Comparison of ENCODE assay signal across 24 cellular contexts in genomic region chr5:136043551-136043950, GRCh38. TPM values are rescaled to one million over a fixed set of nuclear protein-coding genes. Genes with fewer than 3 reads are reported as not detected.
DNase-seq lines count a peak whose midpoint lies in the region; ATAC-seq and TF ChIP-seq lines count a peak whose summit lies in the region.
"Had no signal": no experiment of that assay in that cellular context is flagged by ENCODE, and none has a peak within 500 bp of the region (broad histone marks: within the 10 kb centered on the region; RNA-seq: fewer than 3 reads in every experiment).

No MANE protein-coding gene starts in this region.

- H2AFZ ChIP-seq in OCI-LY7 (ENCODE audit: low read length) (no peak overlapping the region), neural cell (ENCODE audit: low read depth, low read length) (no peak overlapping the region)

- H3K27ac ChIP-seq in BLaER1 (no peak overlapping the region), OCI-LY7 (ENCODE audit: low read depth, low read length, poor library complexity, severe bottlenecking) (no peak overlapping the region), neural cell (ENCODE audit: low read length) (peak overlapping the region; percentile 85)
- H3K27ac ChIP-seq: C4-2B, esophagus muscularis mucosa, lower lobe of right lung, psoas muscle had no signal

- TF ChIP-seq CTCF in OCI-LY7 (conservative IDR thresholded peaks at IDR 0.05; ENCODE audit: low read length) (no peak), fibroblast of pulmonary artery (IDR thresholded peaks at IDR 0.05; ENCODE audit: low read length, missing control alignments) (no peak), neural cell (IDR thresholded peaks at IDR 0.05; ENCODE audit: poor library complexity, severe bottlenecking) (no peak), lower leg skin (IDR thresholded peaks at IDR 0.05) (no peak)

- POLR2A ChIA-PET in OCI-LY7 (lab: Charles Lee): interaction anchor here (1.1 to 2.0 kb wide), 3 partner anchors 9 to 33 kb away, joined by 3 to 11 read pairs (median 6); no protein-coding TSS in a partner anchor

- H3K79me2 ChIP-seq in OCI-LY7 (ENCODE audit: insufficient read depth, low read depth, low read length) (no peaks in the 10 kb centered on the region), neural cell (replicated peaks; ENCODE audit: insufficient read depth, low read length) (no peaks in the 10 kb centered on the region)

- DNase-seq in OCI-LY7 (ENCODE audit: low spot score) (no peak), fibroblast of pulmonary artery (ENCODE audit: low read depth) (peak; percentile 64), kidney glomerular epithelial cell (lab: John Stamatoyannopoulos, UW) (no peak), lower leg skin (ENCODE audit: low spot score in 2 of 2) (no peak)
- no peak for DNase-seq in stimulated activated CD4-positive, alpha-beta T cell treated with anti-CD3 and anti-CD28 coated beads, Interleukin-4, amount 100 ng/mL, for 4 hours
- DNase-seq: ACHN; activated B cell treated with CpG ODN at 0.5 μM for 24 hours; activated CD4-positive, alpha-beta T cell treated with anti-CD3 and anti-CD28 coated beads, Interleukin-2, amount 50 U/mL, for 48 hours; activated naive CD8-positive, alpha-beta T cell treated with anti-CD3 and anti-CD28 coated beads for 36 hours; cerebellar nuclear complex; effector CD4-positive, alpha-beta T cell; lower lobe of right lung; NCI-H1092 treated with DMSO at 0.1 percent for 48 hours; NCI-H187 treated with DMSO at 0.1 percent for 48 hours; psoas muscle; stimulated activated CD4-positive, alpha-beta T cell treated with anti-CD3 and anti-CD28 coated beads, Interleukin-2, amount 100 ng/mL, for 24 hours had no signal

- H4K20me1 ChIP-seq in BLaER1 (no peaks in the 10 kb centered on the region), OCI-LY7 (ENCODE audit: insufficient read depth, low read length) (no peaks in the 10 kb centered on the region), neural cell (ENCODE audit: insufficient read depth) (no peaks in the 10 kb centered on the region)

- H3K27me3 ChIP-seq in BLaER1: no peaks in the 10 kb centered on the region
- H3K27me3 ChIP-seq in neural cell (ENCODE audit: insufficient read depth, low read depth, low read length): no peaks in the 10 kb centered on the region
- H3K27me3 ChIP-seq: esophagus muscularis mucosa had no signal

- no peak overlapping the region for H3K4me3 ChIP-seq in BLaER1
- no peak overlapping the region for H3K4me3 ChIP-seq in OCI-LY7 (ENCODE audit: low read depth, low read length, poor library complexity, severe bottlenecking)
- H3K4me3 ChIP-seq in fibroblast of pulmonary artery (replicated peaks; ENCODE audit: low read depth, low read length): no peak overlapping the region
- H3K4me3 ChIP-seq in neural cell (ENCODE audit: low read length): no peak overlapping the region
- H3K4me3 ChIP-seq in lower leg skin (ENCODE audit: low read depth, poor library complexity, severe bottlenecking): no peak overlapping the region
- H3K4me3 ChIP-seq: esophagus muscularis mucosa, GM12878, lower lobe of right lung, psoas muscle had no signal

- TF ChIP-seq POLR2A in lower leg skin (IDR thresholded peaks at IDR 0.05): no peak

- H3K9me2 ChIP-seq in OCI-LY7 (ENCODE audit: insufficient read depth, low read length) (no peaks in the 10 kb centered on the region), neural cell (ENCODE audit: insufficient read depth, low read length) (no peaks in the 10 kb centered on the region)

- H3K36me3 ChIP-seq in BLaER1 (no peaks in the 10 kb centered on the region), OCI-LY7 (ENCODE audit: insufficient read depth, low read length) (peaks cover 2% of the 10 kb centered on the region; the same call in 1 of the 2 replicates), neural cell (ENCODE audit: insufficient read depth, low read length) (no peaks in the 10 kb centered on the region)

- H3F3A ChIP-seq in neural cell (ENCODE audit: insufficient read depth, low read length, poor library complexity, severe bottlenecking): no peaks in the 10 kb centered on the region

- no peak for TF ChIP-seq RAD21 in neural cell (conservative IDR thresholded peaks at IDR 0.05)

- intact Hi-C loops in OCI-LY7 (cut with micrococcal nuclease; ENCODE audit: unreplicated experiment): no loop called here
- intact Hi-C loops in lower leg skin (cut with DNase I; ENCODE audit: low total_unique reads): no loop called here

- WGBS in lower leg skin, 2 donors: 80 to 87% methylated on average over 2 of the region's 2 CpGs

- no peak overlapping the region for H3K9ac ChIP-seq in BLaER1
- H3K9ac ChIP-seq in neural cell (ENCODE audit: low read length): no peak overlapping the region

- H3K9me3 ChIP-seq in BLaER1 (peaks cover 8% of the 10 kb centered on the region), OCI-LY7 (ENCODE audit: low read length) (0 out of 2 replicates have a peak, but pooled peaks cover 5% of the 10 kb centered on the region), neural cell (ENCODE audit: low read length) (no peaks in the 10 kb centered on the region)
- H3K9me3 ChIP-seq: esophagus muscularis mucosa, lower lobe of right lung had no signal

- no TSS peak for BruUV-seq in OCI-LY7 (replicated peaks; lab: Mats Ljungman, UMichigan)

- H3K4me1 ChIP-seq in BLaER1: peaks cover 69% of the 10 kb centered on the region
- peaks cover 33% of the 10 kb centered on the region for H3K4me1 ChIP-seq in OCI-LY7 (ENCODE audit: insufficient read depth, low read length, poor library complexity, severe bottlenecking)

- ATAC-seq in GM21515 (IDR thresholded peaks at IDR 0.05; ENCODE audit: unreplicated experiment): no peak
- ATAC-seq: HCT116; lower lobe of right lung; psoas muscle; stimulated activated memory B cell treated with anti-CD40 and anti-IgM and Interleukin-4, amounts not matched to agents 10 μg/mL and 1 μg/mL and 100 μg/mL, for 72 hours had no signal

- H3K4me2 ChIP-seq in BLaER1: peak overlapping the region; percentile 67
- peak overlapping the region; percentile 55; the same call in 1 of the 2 replicates for H3K4me2 ChIP-seq in OCI-LY7 (ENCODE audit: low read length)
- no peak overlapping the region for H3K4me2 ChIP-seq in neural cell (ENCODE audit: low read length)

- TF ChIP-seq EP300 in neural cell (conservative IDR thresholded peaks at IDR 0.05; ENCODE audit: poor library complexity, severe bottlenecking): no peak

- CTCF ChIA-PET in OCI-LY7 (lab: Charles Lee; ENCODE audit: unreplicated experiment): no interaction called here

TF ChIP-seq in neural cell, 6 proteins besides CTCF, POLR2A, EP300 and RAD21:
- TF ChIP-seq REST (IDR thresholded peaks at IDR 0.05; ENCODE audit: borderline replicate concordance): no peak
TF ChIP-seq in neural cell: peak in this region for 0.

RNA-seq across cellular contexts. Expression of gene TGFBI, which starts 14.8 kb away (rescaled TPM):
- not detected in 2 replicates for total RNA-seq in OCI-LY7 (2014; rRNA removed; shearing (Covaris generic))
- total RNA-seq in OCI-LY7 (2022): not detected in 2 replicates
- polyA plus RNA-seq in neural cell: 0.71 and 0.90 TPM in 2 replicates
- 0.46 and 0.73 TPM in 2 replicates for polyA minus RNA-seq in neural cell
- 100 to 1,000 TPM; 312 to 829 (median 484) TPM for total RNA-seq in lower leg skin
- total RNA-seq: activated naive CD8-positive, alpha-beta T cell treated with anti-CD3 and anti-CD28 coated beads for 36 hours had no signal

Comparison
In these comparisons a context has a peak if more than half of its experiments do, and no peak if none do; other contexts are left out.
1. RNA of gene TGFBI, which starts 14.8 kb away (total RNA-seq): 312 to 829 TPM in lower leg skin; not detected in OCI-LY7; every median in the first group is over 100 times any median in the second.